ENCODE assay signal across 1 cellular context in the genomic region with DNA sequence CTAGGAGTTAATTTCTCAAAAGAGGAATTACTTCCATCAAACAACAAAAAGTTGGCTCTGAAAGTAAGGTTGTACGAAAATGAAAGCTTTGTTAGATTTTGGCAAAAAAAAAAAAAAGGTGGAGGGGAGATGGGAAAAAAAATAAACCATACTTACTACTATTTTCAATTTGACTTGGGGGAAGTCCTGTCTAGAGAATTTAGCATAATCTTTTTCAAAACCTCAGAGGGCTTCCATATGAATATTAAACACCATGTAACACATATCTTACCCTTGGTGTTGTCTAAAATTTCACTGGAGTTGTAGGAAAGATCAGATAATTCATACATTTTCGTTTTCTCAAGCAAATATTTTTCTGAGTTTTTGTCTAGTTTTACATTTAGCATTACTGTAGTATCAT.
TF ChIP-seq lines count a peak whose summit lies in the region.

No MANE protein-coding gene starts in this region.

TF ChIP-seq in GM12878, 131 proteins besides CTCF, POLR2A, EP300 and RAD21 (continued from another document):
- TF ChIP-seq GABPA (IDR thresholded peaks at IDR 0.05; ENCODE audit: low read depth) (0 out of 2 replicates have a peak, but pooled peaks have one; percentile 25), JUNB (IDR thresholded peaks at IDR 0.05) (peak; percentile 76), NFIC (IDR thresholded peaks at IDR 0.05; ENCODE audit: low read depth, low read length) (peak; percentile 34; the same call in 1 of the 2 replicates), SP1 (IDR thresholded peaks at IDR 0.05; ENCODE audit: low read depth, low read length) (no peak), ETV6 (conservative IDR thresholded peaks at IDR 0.05 in 1 of 2, IDR thresholded peaks at IDR 0.05 in 1 of 2; ENCODE audit: borderline replicate concordance in 1 of 2, low read depth in 1 of 2) (no peak)
